1 cellular context compared by ENCODE assay signal in genomic region chr3:46261926-46262594, GRCh38.
TF ChIP-seq lines count a peak whose summit lies in the region.

No MANE protein-coding gene starts in this region.

TF ChIP-seq in SK-N-SH treated with all-trans-retinoic acid at 6 μM for 48 hours, 23 proteins besides CTCF, POLR2A, EP300 and RAD21 (continued from another document):
- TF ChIP-seq RARB (CRISPR knock-in tag; IDR thresholded peaks at IDR 0.05) = no peak
- TF ChIP-seq, protein P1, sequence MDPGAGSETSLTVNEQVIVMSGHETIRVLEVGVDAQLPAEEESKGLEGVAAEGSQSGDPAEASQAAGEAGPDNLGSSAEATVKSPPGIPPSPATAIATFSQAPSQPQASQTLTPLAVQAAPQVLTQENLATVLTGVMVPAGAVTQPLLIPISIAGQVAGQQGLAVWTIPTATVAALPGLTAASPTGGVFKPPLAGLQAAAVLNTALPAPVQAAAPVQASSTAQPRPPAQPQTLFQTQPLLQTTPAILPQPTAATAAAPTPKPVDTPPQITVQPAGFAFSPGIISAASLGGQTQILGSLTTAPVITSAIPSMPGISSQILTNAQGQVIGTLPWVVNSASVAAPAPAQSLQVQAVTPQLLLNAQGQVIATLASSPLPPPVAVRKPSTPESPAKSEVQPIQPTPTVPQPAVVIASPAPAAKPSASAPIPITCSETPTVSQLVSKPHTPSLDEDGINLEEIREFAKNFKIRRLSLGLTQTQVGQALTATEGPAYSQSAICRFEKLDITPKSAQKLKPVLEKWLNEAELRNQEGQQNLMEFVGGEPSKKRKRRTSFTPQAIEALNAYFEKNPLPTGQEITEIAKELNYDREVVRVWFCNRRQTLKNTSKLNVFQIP (CRISPR knock-in tag; IDR thresholded peaks at IDR 0.05; ENCODE audit: borderline replicate concordance, low read depth) = no peak
- TF ChIP-seq ZFP30 (CRISPR knock-in tag; IDR thresholded peaks at IDR 0.05) = no peak
- no peak for TF ChIP-seq ZC3H10 (CRISPR knock-in tag; IDR thresholded peaks at IDR 0.05)
- no peak for TF ChIP-seq ZNF565 (CRISPR knock-in tag; conservative IDR thresholded peaks at IDR 0.05; ENCODE audit: low read depth)
- TF ChIP-seq TCF4 (CRISPR knock-in tag; IDR thresholded peaks at IDR 0.05; ENCODE audit: borderline replicate concordance) = no peak
- no peak for TF ChIP-seq GLIS3 (CRISPR knock-in tag; IDR thresholded peaks at IDR 0.05)
- TF ChIP-seq ZNF8 (CRISPR knock-in tag; IDR thresholded peaks at IDR 0.05) = no peak
- TF ChIP-seq PATZ1 (CRISPR knock-in tag; IDR thresholded peaks at IDR 0.05; ENCODE audit: borderline replicate concordance) = no peak
- TF ChIP-seq SNAI2 (CRISPR knock-in tag; IDR thresholded peaks at IDR 0.05) = no peak
- no peak for TF ChIP-seq PPARA (CRISPR knock-in tag; IDR thresholded peaks at IDR 0.05; ENCODE audit: borderline replicate concordance)
- no peak for TF ChIP-seq BACH2 (CRISPR knock-in tag; IDR thresholded peaks at IDR 0.05; ENCODE audit: borderline replicate concordance)
- TF ChIP-seq TOX (CRISPR knock-in tag; IDR thresholded peaks at IDR 0.05; ENCODE audit: borderline replicate concordance) = no peak
- TF ChIP-seq, protein P2, sequence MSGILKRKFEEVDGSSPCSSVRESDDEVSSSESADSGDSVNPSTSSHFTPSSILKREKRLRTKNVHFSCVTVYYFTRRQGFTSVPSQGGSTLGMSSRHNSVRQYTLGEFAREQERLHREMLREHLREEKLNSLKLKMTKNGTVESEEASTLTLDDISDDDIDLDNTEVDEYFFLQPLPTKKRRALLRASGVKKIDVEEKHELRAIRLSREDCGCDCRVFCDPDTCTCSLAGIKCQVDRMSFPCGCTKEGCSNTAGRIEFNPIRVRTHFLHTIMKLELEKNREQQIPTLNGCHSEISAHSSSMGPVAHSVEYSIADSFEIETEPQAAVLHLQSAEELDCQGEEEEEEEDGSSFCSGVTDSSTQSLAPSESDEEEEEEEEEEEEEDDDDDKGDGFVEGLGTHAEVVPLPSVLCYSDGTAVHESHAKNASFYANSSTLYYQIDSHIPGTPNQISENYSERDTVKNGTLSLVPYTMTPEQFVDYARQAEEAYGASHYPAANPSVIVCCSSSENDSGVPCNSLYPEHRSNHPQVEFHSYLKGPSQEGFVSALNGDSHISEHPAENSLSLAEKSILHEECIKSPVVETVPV (CRISPR knock-in tag; IDR thresholded peaks at IDR 0.05) = no peak
- TF ChIP-seq ISL1 (CRISPR knock-in tag; IDR thresholded peaks at IDR 0.05) = no peak
- TF ChIP-seq ESRRG (CRISPR knock-in tag; IDR thresholded peaks at IDR 0.05) = no peak
- TF ChIP-seq ZNF70 (CRISPR knock-in tag; IDR thresholded peaks at IDR 0.05) = no peak
